8 cellular contexts compared by ENCODE assay signal in genomic region chr13:51523082-51523518, GRCh38.
DNase-seq lines count a peak whose midpoint lies in the region; ATAC-seq and TF ChIP-seq lines count a peak whose summit lies in the region.

No MANE protein-coding gene starts in this region.

- H3K36me3 ChIP-seq in CD4-positive, alpha-beta memory T cell (ENCODE audit: insufficient read depth, low read length): no peaks in the 10 kb centered on the region
- no peaks in the 10 kb centered on the region for H3K36me3 ChIP-seq in adrenal gland (replicated peaks in 1 of 2)

- H3K4me3 Mint-ChIP-seq in CD4-positive, alpha-beta memory T cell: peak overlapping the region in 5 of 8 donors; percentile 13 to 68 (median 52)
- no peak overlapping the region for H3K4me3 Mint-ChIP-seq in mesothelial cell of epicardium

- no peak for ATAC-seq in HG03520 (IDR thresholded peaks at IDR 0.05; ENCODE audit: unreplicated experiment)
- ATAC-seq in GM18498 (IDR thresholded peaks at IDR 0.05; ENCODE audit: unreplicated experiment): no peak

- no peaks in the 10 kb centered on the region for H3K27me3 Mint-ChIP-seq in CD4-positive, alpha-beta memory T cell
- H3K27me3 Mint-ChIP-seq in mesothelial cell of epicardium (ENCODE audit: low read depth): no peaks in the 10 kb centered on the region

- peak in 4 of 5 donors; percentile 16 to 24 (median 23) for DNase-seq in CD4-positive, alpha-beta memory T cell
- peak; percentile 43 for DNase-seq in NOMO-1 treated with dmso at 0.1 percent for 144 hours (lab: John Stamatoyannopoulos, UW; ENCODE audit: unreplicated experiment)
- peak; percentile 50 to 85 (median 76) for DNase-seq in adrenal gland
- DNase-seq in mesothelial cell of epicardium (ENCODE audit: low spot score in 2 of 2, unreplicated experiment in 2 of 2): no peak
- DNase-seq in ACHN: no peak
- no peak for DNase-seq in NCI-H82 (lab: John Stamatoyannopoulos, UW)

- 10 to 18% (median 13%) methylated on average over 4 of the region's 4 CpGs for WGBS in adrenal gland, 4 donors

- POLR2A ChIA-PET in CD4-positive, alpha-beta memory T cell (lab: Charles Lee; ENCODE audit: partially characterized antibody): interaction anchor here (0.8 kb wide), 1 partner anchor 11 kb away, joined by 3 read pairs; no protein-coding TSS in a partner anchor

- H3K27ac ChIP-seq in CD4-positive, alpha-beta memory T cell (ENCODE audit: low read depth, low read length): no peak overlapping the region
- peak overlapping the region in 2 of 5 donors; percentile 50 to 57 for H3K27ac ChIP-seq in adrenal gland

- CTCF ChIA-PET in CD4-positive, alpha-beta memory T cell (lab: Charles Lee; ENCODE audit: partially characterized antibody): no interaction called here

- H3K4me3 ChIP-seq in CD4-positive, alpha-beta memory T cell (ENCODE audit: low read length in 2 of 2): no peak overlapping the region
- H3K4me3 ChIP-seq in adrenal gland: no peak overlapping the region

- no peaks in the 10 kb centered on the region for H3K27me3 ChIP-seq in CD4-positive, alpha-beta memory T cell (ENCODE audit: insufficient read depth, low read length)
- no peaks in the 10 kb centered on the region for H3K27me3 ChIP-seq in adrenal gland

- peaks cover 27% of the 10 kb centered on the region for H3K4me1 ChIP-seq in CD4-positive, alpha-beta memory T cell (ENCODE audit: insufficient read depth, low read length)
- H3K4me1 ChIP-seq in adrenal gland (replicated peaks in 1 of 2): peaks cover 0 to 14% of the 10 kb centered on the region in 2 donors

- intact Hi-C loops in CD4-positive, alpha-beta memory T cell (cut with micrococcal nuclease): no loop called here
- intact Hi-C loops in adrenal gland (cut with DNase I): no loop called here

- peak overlapping the region in 5 of 7 donors; percentile 9 to 72 (median 60) for H3K27ac Mint-ChIP-seq in CD4-positive, alpha-beta memory T cell
- H3K27ac Mint-ChIP-seq in mesothelial cell of epicardium: peak overlapping the region; percentile 38

- H3K9me3 Mint-ChIP-seq in CD4-positive, alpha-beta memory T cell: no peaks in the 10 kb centered on the region
- H3K9me3 Mint-ChIP-seq in mesothelial cell of epicardium: no peaks in the 10 kb centered on the region

- TF ChIP-seq POLR2A in adrenal gland (IDR thresholded peaks at IDR 0.05): no peak

- no peak for TF ChIP-seq CTCF in adrenal gland (IDR thresholded peaks at IDR 0.05)
- no peak for TF ChIP-seq CTCF in mesothelial cell of epicardium (IDR thresholded peaks at IDR 0.05; ENCODE audit: unreplicated experiment)

- no peaks in the 10 kb centered on the region for H3K36me3 Mint-ChIP-seq in CD4-positive, alpha-beta memory T cell
- no peaks in the 10 kb centered on the region for H3K36me3 Mint-ChIP-seq in mesothelial cell of epicardium

- in situ Hi-C loops in ACHN (cut with HindIII; ENCODE audit: low pct_ligation_motif_present, low pct_unique_long_range_greater_than_20kb, low sequenced_read_pairs): no loop called here

- peaks cover 12 to 21% (median 14%) of the 10 kb centered on the region in 4 donors for H3K4me1 Mint-ChIP-seq in CD4-positive, alpha-beta memory T cell
- H3K4me1 Mint-ChIP-seq in mesothelial cell of epicardium: peaks cover 7% of the 10 kb centered on the region

- no peaks in the 10 kb centered on the region for H3K9me3 ChIP-seq in CD4-positive, alpha-beta memory T cell (ENCODE audit: control insufficient read depth in 1 of 2, low read length in 2 of 2)
- H3K9me3 ChIP-seq in adrenal gland (replicated peaks in 1 of 3): no peaks in the 10 kb centered on the region

Comparison
In these comparisons a context has a peak if more than half of its experiments do, and no peak if none do; other contexts are left out.
1. DNase-seq: peak in CD4-positive, alpha-beta memory T cell (4 of 5), NOMO-1 treated with dmso at 0.1 percent for 144 hours (single experiment) and adrenal gland (7 of 7); none in mesothelial cell of epicardium (0 of 2), ACHN (single experiment) and NCI-H82 (single experiment).